In the genomic region with DNA sequence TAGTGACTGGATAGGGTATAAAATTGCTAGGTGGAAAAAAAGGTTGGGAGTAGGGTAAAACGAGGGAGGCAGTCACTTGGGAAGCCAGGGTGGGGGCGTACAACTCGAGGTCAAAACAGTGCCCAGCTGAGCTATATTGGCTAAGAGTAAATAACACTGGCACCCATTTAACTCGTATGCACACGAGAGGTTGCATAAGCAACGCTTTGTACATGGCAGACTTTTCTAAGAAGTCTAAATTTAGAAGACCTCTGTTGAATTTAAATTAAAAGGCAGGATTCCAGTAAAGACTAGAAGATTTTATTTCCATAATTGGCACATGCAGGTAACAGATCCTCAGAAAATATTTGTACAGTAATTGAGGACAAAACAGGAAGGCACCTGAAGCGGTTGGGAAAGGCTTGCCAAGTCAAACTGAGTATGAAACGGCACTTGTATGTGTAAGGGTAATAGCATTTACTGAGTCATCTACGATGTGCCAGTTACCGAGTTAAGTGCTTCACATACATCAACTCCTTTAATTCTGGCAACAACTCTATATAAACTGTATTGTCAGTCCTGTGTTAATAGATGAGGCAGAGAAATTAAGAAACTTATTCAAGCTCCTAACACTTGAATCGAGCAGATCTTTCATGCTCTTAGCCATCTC, we compare ENCODE assay signal across 8 cellular contexts. TPM values are rescaled to one million over a fixed set of nuclear protein-coding genes. Genes with fewer than 3 reads are reported as not detected.
DNase-seq lines count a peak whose midpoint lies in the region; ATAC-seq and TF ChIP-seq lines count a peak whose summit lies in the region.

No MANE protein-coding gene starts in this region.

- intact Hi-C loops in left colon (cut with DNase I, micrococcal nuclease): no loop called here

- peaks cover 58% of the 10 kb centered on the region for H3K4me1 ChIP-seq in KMS-11 (ENCODE audit: low read depth, poor library complexity, severe bottlenecking)

- H4K20me1 ChIP-seq in KMS-11 (ENCODE audit: insufficient read depth): no peaks in the 10 kb centered on the region

- H3K36me3 ChIP-seq in KMS-11 (ENCODE audit: insufficient read depth): no peaks in the 10 kb centered on the region

- H3K36me3 Mint-ChIP-seq in T-helper 17 cell (ENCODE audit: low read depth): peaks cover 5% of the 10 kb centered on the region

- H3K4me3 Mint-ChIP-seq in T-helper 17 cell: peak overlapping the region; percentile 97

- peak overlapping the region; percentile 69; the same call in 1 of the 2 replicates for H3K27ac ChIP-seq in KMS-11

- TF ChIP-seq CTCF in KMS-11 (conservative IDR thresholded peaks at IDR 0.05; ENCODE audit: low read depth, low read length): no peak
- TF ChIP-seq CTCF in GM20000 (IDR thresholded peaks at IDR 0.05; ENCODE audit: extremely low read depth, missing control alignments): no peak

- peak; percentile 38 for DNase-seq in COLO668 (lab: John Stamatoyannopoulos, UW; ENCODE audit: unreplicated experiment)
- no peak for DNase-seq in T-helper 17 cell
- no peak for DNase-seq in left colon
- no peak for DNase-seq in GM20000 (ENCODE audit: low spot score)
- DNase-seq in HK-2 (ENCODE audit: unreplicated experiment): no peak
- no peak for DNase-seq in amniotic stem cell (lab: John Stamatoyannopoulos, UW)
- no peak for DNase-seq in cortex of kidney (lab: John Stamatoyannopoulos, UW)

- H2AFZ ChIP-seq in KMS-11 (ENCODE audit: low read depth): peak overlapping the region; percentile 72; the same call in 1 of the 2 replicates

- H3K79me2 ChIP-seq in KMS-11 (ENCODE audit: insufficient read depth, low read depth): peaks cover 31% of the 10 kb centered on the region

- H3K4me2 ChIP-seq in KMS-11: peak overlapping the region; percentile 97; the same call in 1 of the 2 replicates

- H3K9ac ChIP-seq in KMS-11: peak overlapping the region; percentile 70; the same call in 1 of the 2 replicates

- no peaks in the 10 kb centered on the region for H3K9me3 ChIP-seq in T-helper 17 cell (ENCODE audit: control insufficient read depth, low read length, poor library complexity, severe bottlenecking)

- H3K27me3 ChIP-seq in KMS-11 (ENCODE audit: insufficient read depth, low read depth): no peaks in the 10 kb centered on the region

- ATAC-seq in T-helper 17 cell (no peak), left colon (peak; percentile 21)

- peaks cover 38% of the 10 kb centered on the region for H3K4me1 Mint-ChIP-seq in T-helper 17 cell

- H3K27me3 Mint-ChIP-seq in T-helper 17 cell: no peaks in the 10 kb centered on the region

- peak overlapping the region; percentile 8 for H3K27ac Mint-ChIP-seq in T-helper 17 cell

- no peak overlapping the region for H3K4me3 ChIP-seq in KMS-11 (IDR thresholded peaks at IDR 0.05; ENCODE audit: insufficient read depth, low read depth, low read length)

RNA-seq across cellular contexts. Expression of gene MALT1, which starts 1.4 kb away (rescaled TPM):
- total RNA-seq in T-helper 17 cell: 100 to 1,000 TPM in 1 of 2 donors, 10 to 100 TPM in 1; 87.8 to 108 TPM
- total RNA-seq in left colon: 10 to 100 TPM; 19.8 to 22.9 TPM

RNA-seq across cellular contexts. Expression of gene ALPK2, which starts 41.0 kb away (rescaled TPM):
- total RNA-seq in T-helper 17 cell: 1 to 10 TPM in 1 of 2 donors, under 1 TPM in 1; 0.65 to 2.6 TPM
- under 1 TPM in 1 of 2 donors, not detected in 1; 0.15 TPM for total RNA-seq in left colon
